21 cellular contexts compared by ENCODE assay signal in genomic region chr22:42066937-42067336, GRCh38.
"Had no signal": no experiment of that assay in that cellular context is flagged by ENCODE, and none has a peak within 500 bp of the region (broad histone marks: within the 10 kb centered on the region; RNA-seq: fewer than 3 reads in every experiment).

No MANE protein-coding gene starts in this region.

- H3K27ac Mint-ChIP-seq: activated CD4-positive, alpha-beta memory T cell treated with anti-CD3 and anti-CD28 coated beads for 36 hours; activated CD4-positive, alpha-beta T cell treated with anti-CD3 and anti-CD28 coated beads, Interleukin-2, amount 10 ng/mL, durations not matched to agents 24 days and 14 days; T-helper 1 cell treated with Interleukin-12 subunit alpha and Interleukin-12 subunit beta and Interleukin-4 antibody, amounts not matched to agents 30 μg/mL and 1 μg/mL, for 36 hours had no signal

- ATAC-seq: left colon; naive thymus-derived CD8-positive, alpha-beta T cell; psoas muscle; stimulated activated naive CD8-positive, alpha-beta T cell treated with anti-CD3 and anti-CD28 coated beads, Interleukin-15, Interleukin-2, amounts not matched to agents 100 U/mL and 50 U/mL, for 24 hours had no signal

- H3K9me3 Mint-ChIP-seq: activated CD4-positive, alpha-beta memory T cell treated with anti-CD3 and anti-CD28 coated beads for 36 hours; activated CD4-positive, alpha-beta T cell treated with anti-CD3 and anti-CD28 coated beads, Interleukin-2, amount 10 ng/mL, durations not matched to agents 24 days and 14 days; naive thymus-derived CD8-positive, alpha-beta T cell; neural crest cell; T-helper 1 cell treated with Interleukin-12 subunit alpha and Interleukin-12 subunit beta and Interleukin-4 antibody, amounts not matched to agents 30 μg/mL and 1 μg/mL, for 36 hours had no signal

- DNase-seq: activated CD4-positive, alpha-beta memory T cell treated with anti-CD3 and anti-CD28 coated beads for 36 hours; activated CD4-positive, CD25-positive, alpha-beta regulatory T cell treated with anti-CD3 and anti-CD28 coated beads, Interleukin-2, amount 50 U/mL, for 72 hours; activated gamma-delta T cell treated with Interleukin-2 at 50 U/mL for 16 hours; activated naive CD4-positive, alpha-beta T cell treated with anti-CD3 and anti-CD28 coated beads, Interleukin-2, amount 50 U/mL, for 16 hours; amniotic stem cell; brain microvascular endothelial cell; effector memory CD4-positive, alpha-beta T cell; left colon; mammary epithelial cell; naive thymus-derived CD8-positive, alpha-beta T cell; nucleus accumbens; psoas muscle; SK-N-SH; stimulated activated naive CD8-positive, alpha-beta T cell treated with anti-CD3 and anti-CD28 coated beads, Interleukin-15, Interleukin-2, amounts not matched to agents 100 U/mL and 50 U/mL, for 24 hours; SW 1271; T1000; testis; transverse colon had no signal

- H3K4me3 Mint-ChIP-seq: activated CD4-positive, alpha-beta memory T cell treated with anti-CD3 and anti-CD28 coated beads for 36 hours; activated CD4-positive, alpha-beta T cell treated with anti-CD3 and anti-CD28 coated beads, Interleukin-2, amount 10 ng/mL, durations not matched to agents 24 days and 14 days; naive thymus-derived CD8-positive, alpha-beta T cell; neural crest cell; T-helper 1 cell treated with Interleukin-12 subunit alpha and Interleukin-12 subunit beta and Interleukin-4 antibody, amounts not matched to agents 30 μg/mL and 1 μg/mL, for 36 hours had no signal
